11 cellular contexts compared by ENCODE assay signal in the genomic region with DNA sequence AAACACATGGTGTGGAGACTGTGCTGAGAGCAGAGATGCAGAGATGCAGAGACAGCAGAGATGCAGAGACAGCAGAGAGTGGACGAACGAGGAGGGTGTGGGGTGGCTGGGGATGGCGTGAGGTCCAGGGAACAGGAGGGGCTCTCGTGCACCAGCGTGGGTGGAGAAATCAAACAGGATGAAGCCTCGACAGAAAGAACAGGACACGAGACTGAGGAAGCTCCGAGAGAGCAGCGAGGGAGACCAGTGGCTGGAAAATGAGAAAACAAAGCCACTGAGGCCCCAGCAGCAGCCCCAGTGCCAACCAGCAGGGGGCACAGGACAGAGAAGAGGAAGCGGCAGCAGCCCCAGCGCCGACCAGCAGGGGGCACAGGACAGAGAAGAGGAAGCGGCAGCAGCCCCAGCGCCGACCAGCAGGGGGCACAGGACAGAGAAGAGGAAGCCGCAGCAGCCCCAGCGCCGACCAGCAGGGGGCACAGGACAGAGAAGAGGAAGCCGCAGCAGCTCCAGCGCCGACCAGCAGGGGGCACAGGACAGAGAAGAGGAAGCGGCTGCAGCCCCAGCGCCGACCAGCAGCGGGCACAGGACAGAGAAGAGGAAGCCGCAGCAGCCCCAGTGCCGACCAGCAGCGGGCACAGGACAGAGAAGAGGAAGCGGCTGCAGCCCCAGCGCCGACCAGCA. TPM values are rescaled to one million over a fixed set of nuclear protein-coding genes. Genes with fewer than 3 reads are reported as not detected.
DNase-seq lines count a peak whose midpoint lies in the region; ATAC-seq and TF ChIP-seq lines count a peak whose summit lies in the region.
"Not testable (repeated sequence)": the region's sequence is repeated elsewhere in the genome, so short reads cannot be mapped to it uniquely, and the experiment has no call there.
"Had no signal": no experiment of that assay in that cellular context is flagged by ENCODE, and none has a peak within 500 bp of the region (broad histone marks: within the 10 kb centered on the region; RNA-seq: fewer than 3 reads in every experiment).

No MANE protein-coding gene starts in this region.

- H3K27me3 ChIP-seq in A673 (replicated peaks; ENCODE audit: insufficient read depth, low read depth, low read length, poor library complexity); RWPE2 (ENCODE audit: insufficient read depth, poor library complexity, severe bottlenecking): not testable (repeated sequence)

- BruUV-seq in A673 (replicated peaks; lab: Mats Ljungman, UMichigan), result not testable (repeated sequence)

- H3K27ac ChIP-seq in A673 (ENCODE audit: low read depth, low read length, poor library complexity, severe bottlenecking); RWPE2 (ENCODE audit: poor library complexity, severe bottlenecking): not testable (repeated sequence)

- in situ Hi-C loops in GM13976 (cut with MboI; ENCODE audit: low sequenced_read_pairs, unreplicated experiment); astrocyte of the cerebellum (cut with HindIII; ENCODE audit: low sequenced_read_pairs): not testable (repeated sequence)

- peaks cover 12% of the 10 kb centered on the region for H3K27me3 Mint-ChIP-seq in nephron progenitor cell (ENCODE audit: low read depth, poor library complexity)

- POLR2A ChIA-PET in A673 (lab: Charles Lee; ENCODE audit: low non-redundant PET), result not testable (repeated sequence)

- H3K4me1 Mint-ChIP-seq in nephron progenitor cell, result not testable (repeated sequence)

- H3K27ac Mint-ChIP-seq in nephron progenitor cell, result not testable (repeated sequence)

- H3K36me3 Mint-ChIP-seq in nephron progenitor cell (ENCODE audit: low read depth), result peaks cover 16% of the 10 kb centered on the region

- CTCF ChIA-PET in A673 (lab: Charles Lee), result interaction anchor here (0.6 kb wide), 1 partner anchor 459 kb away, joined by 3 read pairs; no protein-coding TSS in a partner anchor

- peaks cover 19% of the 10 kb centered on the region for H3K36me3 ChIP-seq in A673 (ENCODE audit: insufficient read depth, low read length, poor library complexity, severe bottlenecking)
- peaks cover 12% of the 10 kb centered on the region for H3K36me3 ChIP-seq in RWPE2 (ENCODE audit: low read depth)

- H3K9me3 ChIP-seq in A673 (ENCODE audit: low read depth, low read length, poor library complexity, severe bottlenecking) (peaks cover 16% of the 10 kb centered on the region), RWPE2 (ENCODE audit: severe bottlenecking) (peaks cover 13% of the 10 kb centered on the region)

- H3K4me3 Mint-ChIP-seq in nephron progenitor cell, result not testable (repeated sequence)

- not testable (repeated sequence) for ATAC-seq in RWPE2 (ENCODE audit: low read depth); Right ventricle myocardium superior (ENCODE audit: poor library complexity)

- peaks cover 51% of the 10 kb centered on the region for H3K9me3 Mint-ChIP-seq in nephron progenitor cell

- TF ChIP-seq CTCF in A673 (conservative IDR thresholded peaks at IDR 0.05; ENCODE audit: low read depth, low read length) (peak; percentile 37), GM13976 (IDR thresholded peaks at IDR 0.05; ENCODE audit: borderline replicate concordance, control extremely low read depth, extremely low read depth, insufficient read depth, missing control alignments) (peak; percentile 63), astrocyte of the cerebellum (IDR thresholded peaks at IDR 0.05; ENCODE audit: low read depth, low read length, missing control alignments) (peak; percentile 40)
- TF ChIP-seq CTCF in RWPE2 (IDR thresholded peaks at IDR 0.05; ENCODE audit: poor library complexity, severe bottlenecking); nephron progenitor cell (IDR thresholded peaks at IDR 0.05): not testable (repeated sequence)

- intact Hi-C loops in A673 (cut with micrococcal nuclease; ENCODE audit: unreplicated experiment); Right ventricle myocardium superior (cut with DNase I): not testable (repeated sequence)

- not testable (repeated sequence) for DNase-seq in A673 (ENCODE audit: low spot score); astrocyte of the cerebellum (ENCODE audit: low read depth)
- DNase-seq in GM13976 (ENCODE audit: low spot score), result peak; percentile 71
- DNase-seq in RWPE2 (ENCODE audit: low spot score), result peak; percentile 35
- peak; percentile 49 to 85 (median 58) for DNase-seq in activated CD8-positive, alpha-beta memory T cell treated with anti-CD3 and anti-CD28 coated beads for 48 hours (ENCODE audit: low read depth in 2 of 3, low spot score in 2 of 3)
- peak; percentile 20 for DNase-seq in Right ventricle myocardium superior
- DNase-seq in nephron progenitor cell, result peak; percentile 29
- DNase-seq in stimulated activated CD4-positive, alpha-beta T cell treated with anti-CD3 and anti-CD28 coated beads, TNF-alpha, amount 100 ng/mL, for 24 hours (ENCODE audit: low read depth in 3 of 3), result peak; percentile 37 to 81 (median 52)

- not testable (repeated sequence) for H3K4me1 ChIP-seq in A673 (ENCODE audit: insufficient read depth, low read length, poor library complexity, severe bottlenecking); RWPE2 (ENCODE audit: insufficient read depth, poor library complexity, severe bottlenecking)

- not testable (repeated sequence) for H3K4me3 ChIP-seq in A673 (ENCODE audit: low read depth, low read length, poor library complexity, severe bottlenecking); RWPE2 (ENCODE audit: severe bottlenecking); astrocyte of the cerebellum (ENCODE audit: low read depth, low read length)

RNA-seq across cellular contexts. Expression of a gene that starts 27.2 kb away (rescaled TPM):
- total RNA-seq in A673 (2021), result not detected in 2 replicates
- total RNA-seq in Right ventricle myocardium superior, result not detected
- total RNA-seq: foreskin keratinocyte, left lobe of liver, pancreas had no signal
